ENCODE assay signal across 1 cellular context in the genomic region with DNA sequence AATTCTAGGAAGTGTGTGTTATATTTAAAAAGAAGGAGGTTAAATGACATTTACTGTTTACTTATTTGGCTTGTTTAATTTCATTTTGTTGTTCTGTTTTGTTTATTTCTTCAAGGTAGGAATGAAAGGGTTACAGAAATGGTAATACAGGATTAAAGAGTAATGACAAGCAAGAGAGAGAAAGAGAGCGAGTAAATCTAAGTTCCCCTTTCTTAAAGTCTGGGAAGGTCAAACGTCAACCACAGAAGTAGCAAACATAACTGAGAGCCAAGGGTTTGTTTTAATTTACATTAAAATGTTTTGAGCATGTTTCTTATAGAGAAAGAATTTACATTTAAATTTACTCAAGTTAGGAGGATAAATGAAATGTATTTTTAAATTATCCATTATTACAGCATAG.
TF ChIP-seq lines count a peak whose summit lies in the region.

No MANE protein-coding gene starts in this region.

TF ChIP-seq in GM23338, 12 proteins besides CTCF, POLR2A, EP300 and RAD21 (continued from another document):
- TF ChIP-seq, protein P1, sequence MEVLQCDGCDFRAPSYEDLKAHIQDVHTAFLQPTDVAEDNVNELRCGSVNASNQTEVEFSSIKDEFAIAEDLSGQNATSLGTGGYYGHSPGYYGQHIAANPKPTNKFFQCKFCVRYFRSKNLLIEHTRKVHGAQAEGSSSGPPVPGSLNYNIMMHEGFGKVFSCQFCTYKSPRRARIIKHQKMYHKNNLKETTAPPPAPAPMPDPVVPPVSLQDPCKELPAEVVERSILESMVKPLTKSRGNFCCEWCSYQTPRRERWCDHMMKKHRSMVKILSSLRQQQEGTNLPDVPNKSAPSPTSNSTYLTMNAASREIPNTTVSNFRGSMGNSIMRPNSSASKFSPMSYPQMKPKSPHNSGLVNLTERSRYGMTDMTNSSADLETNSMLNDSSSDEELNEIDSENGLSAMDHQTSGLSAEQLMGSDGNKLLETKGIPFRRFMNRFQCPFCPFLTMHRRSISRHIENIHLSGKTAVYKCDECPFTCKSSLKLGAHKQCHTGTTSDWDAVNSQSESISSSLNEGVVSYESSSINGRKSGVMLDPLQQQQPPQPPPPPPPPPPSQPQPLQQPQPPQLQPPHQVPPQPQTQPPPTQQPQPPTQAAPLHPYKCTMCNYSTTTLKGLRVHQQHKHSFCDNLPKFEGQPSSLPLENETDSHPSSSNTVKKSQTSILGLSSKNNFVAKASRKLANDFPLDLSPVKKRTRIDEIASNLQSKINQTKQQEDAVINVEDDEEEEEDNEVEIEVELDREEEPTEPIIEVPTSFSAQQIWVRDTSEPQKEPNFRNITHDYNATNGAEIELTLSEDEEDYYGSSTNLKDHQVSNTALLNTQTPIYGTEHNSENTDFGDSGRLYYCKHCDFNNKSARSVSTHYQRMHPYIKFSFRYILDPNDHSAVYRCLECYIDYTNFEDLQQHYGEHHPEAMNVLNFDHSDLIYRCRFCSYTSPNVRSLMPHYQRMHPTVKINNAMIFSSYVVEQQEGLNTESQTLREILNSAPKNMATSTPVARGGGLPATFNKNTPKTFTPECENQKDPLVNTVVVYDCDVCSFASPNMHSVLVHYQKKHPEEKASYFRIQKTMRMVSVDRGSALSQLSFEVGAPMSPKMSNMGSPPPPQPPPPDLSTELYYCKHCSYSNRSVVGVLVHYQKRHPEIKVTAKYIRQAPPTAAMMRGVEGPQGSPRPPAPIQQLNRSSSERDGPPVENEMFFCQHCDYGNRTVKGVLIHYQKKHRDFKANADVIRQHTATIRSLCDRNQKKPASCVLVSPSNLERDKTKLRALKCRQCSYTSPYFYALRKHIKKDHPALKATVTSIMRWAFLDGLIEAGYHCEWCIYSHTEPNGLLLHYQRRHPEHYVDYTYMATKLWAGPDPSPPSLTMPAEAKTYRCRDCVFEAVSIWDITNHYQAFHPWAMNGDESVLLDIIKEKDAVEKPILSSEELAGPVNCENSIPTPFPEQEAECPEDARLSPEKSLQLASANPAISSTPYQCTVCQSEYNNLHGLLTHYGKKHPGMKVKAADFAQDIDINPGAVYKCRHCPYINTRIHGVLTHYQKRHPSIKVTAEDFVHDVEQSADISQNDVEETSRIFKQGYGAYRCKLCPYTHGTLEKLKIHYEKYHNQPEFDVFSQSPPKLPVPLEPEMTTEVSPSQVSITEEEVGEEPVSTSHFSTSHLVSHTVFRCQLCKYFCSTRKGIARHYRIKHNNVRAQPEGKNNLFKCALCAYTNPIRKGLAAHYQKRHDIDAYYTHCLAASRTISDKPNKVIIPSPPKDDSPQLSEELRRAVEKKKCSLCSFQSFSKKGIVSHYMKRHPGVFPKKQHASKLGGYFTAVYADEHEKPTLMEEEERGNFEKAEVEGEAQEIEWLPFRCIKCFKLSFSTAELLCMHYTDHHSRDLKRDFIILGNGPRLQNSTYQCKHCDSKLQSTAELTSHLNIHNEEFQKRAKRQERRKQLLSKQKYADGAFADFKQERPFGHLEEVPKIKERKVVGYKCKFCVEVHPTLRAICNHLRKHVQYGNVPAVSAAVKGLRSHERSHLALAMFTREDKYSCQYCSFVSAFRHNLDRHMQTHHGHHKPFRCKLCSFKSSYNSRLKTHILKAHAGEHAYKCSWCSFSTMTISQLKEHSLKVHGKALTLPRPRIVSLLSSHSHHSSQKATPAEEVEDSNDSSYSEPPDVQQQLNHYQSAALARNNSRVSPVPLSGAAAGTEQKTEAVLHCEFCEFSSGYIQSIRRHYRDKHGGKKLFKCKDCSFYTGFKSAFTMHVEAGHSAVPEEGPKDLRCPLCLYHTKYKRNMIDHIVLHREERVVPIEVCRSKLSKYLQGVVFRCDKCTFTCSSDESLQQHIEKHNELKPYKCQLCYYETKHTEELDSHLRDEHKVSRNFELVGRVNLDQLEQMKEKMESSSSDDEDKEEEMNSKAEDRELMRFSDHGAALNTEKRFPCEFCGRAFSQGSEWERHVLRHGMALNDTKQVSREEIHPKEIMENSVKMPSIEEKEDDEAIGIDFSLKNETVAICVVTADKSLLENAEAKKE (CRISPR knock-in tag; IDR thresholded peaks at IDR 0.05) = no peak
- TF ChIP-seq EZH2 (IDR thresholded peaks at IDR 0.05; ENCODE audit: low read depth, unreplicated experiment) (no peak), ETS1 (IDR thresholded peaks at IDR 0.05) (no peak), ZNF114 (CRISPR knock-in tag; IDR thresholded peaks at IDR 0.05) (no peak), ZNF331 (CRISPR knock-in tag; IDR thresholded peaks at IDR 0.05; ENCODE audit: low read depth) (no peak), POLR2AphosphoS5 (IDR thresholded peaks at IDR 0.05; ENCODE audit: low read depth) (no peak), NANOG (IDR thresholded peaks at IDR 0.05; ENCODE audit: borderline replicate concordance) (no peak)
